ENCODE assay signal across 11 cellular contexts in genomic region chr1:110235181-110235838, GRCh38. TPM values are rescaled to one million over a fixed set of nuclear protein-coding genes. Genes with fewer than 3 reads are reported as not detected.
A peak's percentile ranks its signal among the peaks of the same experiment; 100 is the strongest.
DNase-seq lines count a peak whose midpoint lies in the region; ATAC-seq and TF ChIP-seq lines count a peak whose summit lies in the region.
"Had no signal": no experiment of that assay in that cellular context is flagged by ENCODE, and none has a peak within 500 bp of the region (broad histone marks: within the 10 kb centered on the region; RNA-seq: fewer than 3 reads in every experiment).

No MANE protein-coding gene starts in this region.

- TF ChIP-seq CTCF in brain (conservative IDR thresholded peaks at IDR 0.05), result no peak
- TF ChIP-seq CTCF in osteoblast (IDR thresholded peaks at IDR 0.05; ENCODE audit: extremely low read depth, low read depth, low read length), result no peak

- H3K4me2 ChIP-seq in osteoblast (ENCODE audit: insufficient read depth, low read length), result peak overlapping the region; percentile 18

- peaks cover 31% of the 10 kb centered on the region for H3K4me1 ChIP-seq in osteoblast (ENCODE audit: insufficient read depth, low read length)

- no peaks in the 10 kb centered on the region for H4K20me1 ChIP-seq in osteoblast (ENCODE audit: insufficient read depth, low read length)

- ATAC-seq in HG02840 (IDR thresholded peaks at IDR 0.05; ENCODE audit: low FRiP score, unreplicated experiment), result no peak
- ATAC-seq in HG03442 (IDR thresholded peaks at IDR 0.05; ENCODE audit: unreplicated experiment), result no peak

- peak overlapping the region in 2 of 5 experiments; percentile 19 to 38 for H3K4me3 Mint-ChIP-seq in brain

- no peaks in the 10 kb centered on the region for H3K9me3 ChIP-seq in osteoblast (ENCODE audit: low read depth, low read length)

- peak overlapping the region; percentile 51 to 89 (median 81) for H3K27ac Mint-ChIP-seq in brain

- H3K79me2 ChIP-seq in osteoblast (ENCODE audit: insufficient read depth, low read length), result no peaks in the 10 kb centered on the region

- H3K9me3 Mint-ChIP-seq in brain, result peaks cover 0 to 8% (median 0%) of the 10 kb centered on the region in 5 experiments

- peaks cover 74% of the 10 kb centered on the region for H3K4me1 Mint-ChIP-seq in brain

- peak overlapping the region; percentile 71 for H3K27ac ChIP-seq in osteoblast (ENCODE audit: low read depth, low read length)

- H3K27me3 Mint-ChIP-seq in brain, result no peaks in the 10 kb centered on the region

- no peaks in the 10 kb centered on the region for H3K36me3 ChIP-seq in osteoblast (ENCODE audit: insufficient read depth, low read length)

- H3K36me3 Mint-ChIP-seq in brain, result peaks cover 20% of the 10 kb centered on the region

- peak overlapping the region; percentile 33 for H2AFZ ChIP-seq in osteoblast (ENCODE audit: low read length)

- DNase-seq in DMS 273 treated with DMSO at 0.1 percent for 48 hours (lab: John Stamatoyannopoulos, UW) (peak; percentile 38), M059J (ENCODE audit: low read depth) (peak; percentile 9), osteoblast (ENCODE audit: insufficient read length, low spot score, missing footprints) (no peak), SIG-M5 treated with dmso at 0.1 percent for 504 hours (lab: John Stamatoyannopoulos, UW; ENCODE audit: unreplicated experiment) (no peak), hypothalamus (lab: John Stamatoyannopoulos, UW) (no peak)
- DNase-seq: activated CD4-positive, CD25-positive, alpha-beta regulatory T cell treated with anti-CD3 and anti-CD28 coated beads, Interleukin-2, amount 50 U/mL, for 72 hours; anterior cingulate cortex; NCI-H1694 had no signal

- H3K4me3 ChIP-seq in osteoblast (ENCODE audit: insufficient read depth, low read length), result no peak overlapping the region

- no peaks in the 10 kb centered on the region for H3K27me3 ChIP-seq in osteoblast (ENCODE audit: insufficient read depth, low read length)

RNA-seq across cellular contexts. Expression of gene KCNC4, which starts 25.2 kb away (rescaled TPM):
- total RNA-seq in M059J (2014; rRNA removed; shearing (Covaris generic)), result 0.07 and 0.91 TPM in 2 replicates
- 7.4 TPM for polyA plus RNA-seq in brain (ENCODE audit: insufficient read depth, low read depth, low replicate concordance)
- total RNA-seq in osteoblast, result 1.4 and 1.5 TPM in 2 replicates

Comparison
In these comparisons a context has a peak if more than half of its experiments do, and no peak if none do; other contexts are left out.
1. DNase-seq: peak in DMS 273 treated with DMSO at 0.1 percent for 48 hours (single experiment) and M059J (single experiment); none in osteoblast (single experiment), SIG-M5 treated with dmso at 0.1 percent for 504 hours (single experiment) and hypothalamus (0 of 51).